In the genomic region with DNA sequence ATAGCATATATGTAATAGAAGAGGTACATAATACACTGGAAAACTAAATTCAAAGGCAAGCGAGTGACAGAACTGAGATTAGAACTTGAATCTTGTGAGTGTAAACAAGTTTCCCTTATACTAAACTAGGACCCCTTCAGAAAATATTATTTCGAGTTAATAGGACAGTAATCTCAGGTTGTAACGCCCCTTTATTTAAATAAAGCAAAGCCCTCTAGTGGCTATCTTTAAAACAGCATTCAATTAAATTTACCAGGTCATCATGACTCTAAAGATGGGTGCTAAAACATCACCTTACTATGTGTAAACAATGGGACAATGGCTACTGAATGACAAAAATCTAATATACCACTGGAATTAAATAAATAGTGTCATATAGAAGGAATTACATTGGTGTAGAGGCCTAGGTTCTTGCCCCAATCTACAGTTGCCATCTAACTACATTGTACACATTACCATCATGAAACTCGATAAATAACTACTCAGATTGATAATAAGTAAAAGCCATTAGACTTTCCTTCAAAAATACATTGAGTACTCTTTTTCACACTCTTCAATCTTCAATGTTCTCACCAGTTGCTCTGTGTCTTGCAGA, we compare ENCODE assay signal across 2 cellular contexts.
TF ChIP-seq lines count a peak whose summit lies in the region.

No MANE protein-coding gene starts in this region.

TF ChIP-seq in Ishikawa, 13 proteins besides CTCF, POLR2A, EP300 and RAD21 (continued from another document):
- TF ChIP-seq REST (IDR thresholded peaks at IDR 0.05; ENCODE audit: low read depth) (no peak), TCF12 (IDR thresholded peaks at IDR 0.05; ENCODE audit: low read depth) (no peak), FOXM1 (IDR thresholded peaks at IDR 0.05; ENCODE audit: borderline replicate concordance, low read depth) (no peak), NFIC (IDR thresholded peaks at IDR 0.05) (no peak), TEAD4 (IDR thresholded peaks at IDR 0.05) (no peak), YY1 (IDR thresholded peaks at IDR 0.05; ENCODE audit: low read depth) (no peak), CREB1 (IDR thresholded peaks at IDR 0.05; ENCODE audit: low read depth) (no peak), EGR1 (IDR thresholded peaks at IDR 0.05) (no peak), CEBPB (IDR thresholded peaks at IDR 0.05) (no peak)
- TF ChIP-seq, protein P1, sequence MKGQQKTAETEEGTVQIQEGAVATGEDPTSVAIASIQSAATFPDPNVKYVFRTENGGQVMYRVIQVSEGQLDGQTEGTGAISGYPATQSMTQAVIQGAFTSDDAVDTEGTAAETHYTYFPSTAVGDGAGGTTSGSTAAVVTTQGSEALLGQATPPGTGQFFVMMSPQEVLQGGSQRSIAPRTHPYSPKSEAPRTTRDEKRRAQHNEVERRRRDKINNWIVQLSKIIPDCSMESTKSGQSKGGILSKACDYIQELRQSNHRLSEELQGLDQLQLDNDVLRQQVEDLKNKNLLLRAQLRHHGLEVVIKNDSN (IDR thresholded peaks at IDR 0.05): no peak
- TF ChIP-seq, protein P2, sequence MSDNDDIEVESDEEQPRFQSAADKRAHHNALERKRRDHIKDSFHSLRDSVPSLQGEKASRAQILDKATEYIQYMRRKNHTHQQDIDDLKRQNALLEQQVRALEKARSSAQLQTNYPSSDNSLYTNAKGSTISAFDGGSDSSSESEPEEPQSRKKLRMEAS (IDR thresholded peaks at IDR 0.05): no peak

TF ChIP-seq in K562, 482 proteins besides CTCF, POLR2A, EP300 and RAD21 (continued from another document):
- TF ChIP-seq, protein P3, sequence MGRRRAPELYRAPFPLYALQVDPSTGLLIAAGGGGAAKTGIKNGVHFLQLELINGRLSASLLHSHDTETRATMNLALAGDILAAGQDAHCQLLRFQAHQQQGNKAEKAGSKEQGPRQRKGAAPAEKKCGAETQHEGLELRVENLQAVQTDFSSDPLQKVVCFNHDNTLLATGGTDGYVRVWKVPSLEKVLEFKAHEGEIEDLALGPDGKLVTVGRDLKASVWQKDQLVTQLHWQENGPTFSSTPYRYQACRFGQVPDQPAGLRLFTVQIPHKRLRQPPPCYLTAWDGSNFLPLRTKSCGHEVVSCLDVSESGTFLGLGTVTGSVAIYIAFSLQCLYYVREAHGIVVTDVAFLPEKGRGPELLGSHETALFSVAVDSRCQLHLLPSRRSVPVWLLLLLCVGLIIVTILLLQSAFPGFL (CRISPR knock-in tag; IDR thresholded peaks at IDR 0.05): no peak
- TF ChIP-seq GTF2B (IDR thresholded peaks at IDR 0.05; ENCODE audit: extremely low read depth, insufficient read length): no peak
- TF ChIP-seq ZEB2 (IDR thresholded peaks at IDR 0.05): no peak
- TF ChIP-seq BRD4 (IDR thresholded peaks at IDR 0.05): no peak
- TF ChIP-seq RHOXF2B (CRISPR knock-in tag; conservative IDR thresholded peaks at IDR 0.05): no peak
- TF ChIP-seq, protein P4, sequence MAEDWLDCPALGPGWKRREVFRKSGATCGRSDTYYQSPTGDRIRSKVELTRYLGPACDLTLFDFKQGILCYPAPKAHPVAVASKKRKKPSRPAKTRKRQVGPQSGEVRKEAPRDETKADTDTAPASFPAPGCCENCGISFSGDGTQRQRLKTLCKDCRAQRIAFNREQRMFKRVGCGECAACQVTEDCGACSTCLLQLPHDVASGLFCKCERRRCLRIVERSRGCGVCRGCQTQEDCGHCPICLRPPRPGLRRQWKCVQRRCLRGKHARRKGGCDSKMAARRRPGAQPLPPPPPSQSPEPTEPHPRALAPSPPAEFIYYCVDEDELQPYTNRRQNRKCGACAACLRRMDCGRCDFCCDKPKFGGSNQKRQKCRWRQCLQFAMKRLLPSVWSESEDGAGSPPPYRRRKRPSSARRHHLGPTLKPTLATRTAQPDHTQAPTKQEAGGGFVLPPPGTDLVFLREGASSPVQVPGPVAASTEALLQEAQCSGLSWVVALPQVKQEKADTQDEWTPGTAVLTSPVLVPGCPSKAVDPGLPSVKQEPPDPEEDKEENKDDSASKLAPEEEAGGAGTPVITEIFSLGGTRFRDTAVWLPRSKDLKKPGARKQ (CRISPR knock-in tag; IDR thresholded peaks at IDR 0.05): no peak
- TF ChIP-seq FOXA1 (IDR thresholded peaks at IDR 0.05; ENCODE audit: borderline replicate concordance): no peak
- no peak for TF ChIP-seq BHLHE40 (IDR thresholded peaks at IDR 0.05; ENCODE audit: low read length)
- TF ChIP-seq HBP1 (CRISPR knock-in tag; IDR thresholded peaks at IDR 0.05): no peak
- TF ChIP-seq CEBPZ (IDR thresholded peaks at IDR 0.05; ENCODE audit: borderline replicate concordance, low read depth, low read length): no peak
- no peak for TF ChIP-seq ZNF174 (CRISPR knock-in tag; IDR thresholded peaks at IDR 0.05)
TF ChIP-seq in K562: peak in this region for 0.
